12 cellular contexts compared by ENCODE assay signal in the genomic region with DNA sequence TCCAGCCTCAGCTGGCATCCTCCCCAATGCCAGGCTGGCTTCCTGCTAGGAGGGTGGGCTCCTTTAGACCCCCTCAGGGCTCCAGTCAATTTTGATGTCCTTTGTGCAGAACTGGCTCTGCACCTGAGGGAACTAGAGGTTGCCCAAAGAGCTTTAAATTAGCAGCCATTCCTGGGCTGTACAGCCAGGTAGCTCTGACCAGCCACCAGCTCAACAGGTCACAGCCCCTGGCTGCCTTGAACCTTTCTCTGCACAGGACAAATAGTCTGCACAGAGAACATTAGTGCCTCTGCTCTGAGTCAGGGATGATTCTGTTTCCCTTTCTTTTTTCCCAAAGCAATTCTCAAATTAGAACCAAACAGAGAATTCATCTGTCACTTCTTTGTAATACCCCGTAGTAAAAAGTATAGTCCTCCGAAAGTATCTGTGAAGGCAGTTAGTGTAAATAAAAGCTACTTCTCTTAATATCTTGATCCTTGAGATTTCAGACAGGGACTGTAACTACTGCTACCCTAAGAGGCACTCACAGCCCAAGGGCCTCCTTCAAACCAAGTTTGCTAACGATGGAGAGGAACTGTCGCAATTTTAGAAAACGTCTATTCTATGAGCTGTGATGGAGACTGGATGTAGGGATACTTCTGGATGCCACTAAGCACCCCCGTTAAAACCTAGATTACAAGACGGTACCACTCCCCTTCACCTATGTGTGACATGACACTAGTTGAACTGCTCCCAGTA. TPM values are rescaled to one million over a fixed set of nuclear protein-coding genes. Genes with fewer than 3 reads are reported as not detected.
DNase-seq lines count a peak whose midpoint lies in the region; ATAC-seq and TF ChIP-seq lines count a peak whose summit lies in the region.
"Had no signal": no experiment of that assay in that cellular context is flagged by ENCODE, and none has a peak within 500 bp of the region (broad histone marks: within the 10 kb centered on the region; RNA-seq: fewer than 3 reads in every experiment).

No MANE protein-coding gene starts in this region.

- DNase-seq in SK-N-SH (peak; percentile 21), HFFc6 (no peak), NCI-H69 (lab: John Stamatoyannopoulos, UW) (no peak), head of caudate nucleus (no peak)
- no peak for DNase-seq in activated naive CD8-positive, alpha-beta T cell treated with anti-CD3 and anti-CD28 coated beads for 36 hours
- DNase-seq: cerebellar nuclear complex, NCI-H146 had no signal

- peaks cover 13% of the 10 kb centered on the region; the same call in 1 of the 2 replicates for H4K20me1 ChIP-seq in SK-N-SH (ENCODE audit: insufficient read depth)

- H3K36me3 Mint-ChIP-seq in HFFc6 (ENCODE audit: low read depth) = peaks cover 6% of the 10 kb centered on the region; the same call in 1 of the 2 replicates
- peaks cover 12% of the 10 kb centered on the region for H3K36me3 Mint-ChIP-seq in activated naive CD8-positive, alpha-beta T cell treated with anti-CD3 and anti-CD28 coated beads for 36 hours

- peaks cover 24 to 37% of the 10 kb centered on the region in 2 experiments; a peak in 3 of 4 replicates for H3K4me1 ChIP-seq in SK-N-SH (ENCODE audit: control insufficient read depth in 1 of 2, insufficient read depth in 2 of 2, low read depth in 1 of 2, low read length in 1 of 2)
- H3K4me1 ChIP-seq in neutrophil (ENCODE audit: control insufficient read depth in 1 of 2, insufficient read depth in 1 of 2, low read depth in 1 of 2, low read length in 1 of 2) = peaks cover 43 to 45% of the 10 kb centered on the region in 2 experiments

- peaks cover 64% of the 10 kb centered on the region for H3K4me1 Mint-ChIP-seq in HFFc6 (ENCODE audit: low read depth)
- H3K4me1 Mint-ChIP-seq in activated naive CD8-positive, alpha-beta T cell treated with anti-CD3 and anti-CD28 coated beads for 36 hours = peaks cover 49% of the 10 kb centered on the region

- no peak for TF ChIP-seq EP300 in SK-N-SH (IDR thresholded peaks at IDR 0.05; ENCODE audit: borderline replicate concordance in 1 of 2, low read depth in 1 of 2, low read length in 1 of 2)

- TF ChIP-seq CTCF in SK-N-SH (IDR thresholded peaks at IDR 0.05) (no peak), HFFc6 (IDR thresholded peaks at IDR 0.05) (no peak), neutrophil (IDR thresholded peaks at IDR 0.05) (no peak)

- ATAC-seq in SK-N-SH treated with all-trans-retinoic acid at 6 μM for 48 hours (no peak), HG03460 (IDR thresholded peaks at IDR 0.05; ENCODE audit: unreplicated experiment) (no peak)
- ATAC-seq: stimulated activated memory B cell treated with anti-CD40 and anti-IgM and Interleukin-4, amounts not matched to agents 10 μg/mL and 1 μg/mL and 100 μg/mL, for 72 hours had no signal

- H3K9ac ChIP-seq in SK-N-SH = 0 out of 2 replicates have a peak overlapping the region, but pooled peaks have one; percentile 9

- no peak for TF ChIP-seq RAD21 in SK-N-SH (IDR thresholded peaks at IDR 0.05; ENCODE audit: low read length)

- H3K9me2 ChIP-seq in SK-N-SH = no peaks in the 10 kb centered on the region

- peak overlapping the region in 1 of 2 experiments; percentile 33; a peak in 1 of 4 replicates for H3K4me3 ChIP-seq in SK-N-SH (ENCODE audit: low read depth in 2 of 2, low read length in 1 of 2)
- no peak overlapping the region for H3K4me3 ChIP-seq in neutrophil (ENCODE audit: low read depth in 1 of 2, low read length in 1 of 2)
- H3K4me3 ChIP-seq: esophagus muscularis mucosa had no signal

- no peaks in the 10 kb centered on the region for H3K9me3 Mint-ChIP-seq in HFFc6
- peaks cover 2% of the 10 kb centered on the region for H3K9me3 Mint-ChIP-seq in activated naive CD8-positive, alpha-beta T cell treated with anti-CD3 and anti-CD28 coated beads for 36 hours
- H3K9me3 Mint-ChIP-seq: stimulated activated memory B cell treated with anti-CD40 and anti-IgM and Interleukin-4, amounts not matched to agents 10 μg/mL and 1 μg/mL and 100 μg/mL, for 72 hours had no signal

- peak overlapping the region; percentile 44 for H3K4me2 ChIP-seq in SK-N-SH

- H3K27ac ChIP-seq in SK-N-SH (ENCODE audit: low read depth in 2 of 2, low read length in 1 of 2) = no peak overlapping the region
- peak overlapping the region; percentile 53 for H3K27ac ChIP-seq in neutrophil
- H3K27ac ChIP-seq: esophagus muscularis mucosa had no signal

- peaks cover 16 to 28% of the 10 kb centered on the region in 2 experiments for H3K36me3 ChIP-seq in SK-N-SH (replicated peaks in 1 of 2; ENCODE audit: control insufficient read depth in 1 of 2, insufficient read depth in 2 of 2, low read length in 1 of 2)
- no peaks in the 10 kb centered on the region for H3K36me3 ChIP-seq in neutrophil

- POLR2A ChIA-PET in SK-N-SH (lab: Yijun Ruan, JAX) = no interaction called here

- H3K27me3 ChIP-seq in SK-N-SH (ENCODE audit: insufficient read depth) = no peaks in the 10 kb centered on the region
- H3K27me3 ChIP-seq in neutrophil = no peaks in the 10 kb centered on the region
- H3K27me3 ChIP-seq: esophagus muscularis mucosa had no signal

- CTCF ChIA-PET in SK-N-SH (lab: Yijun Ruan, JAX) = interaction anchor here (1.2 kb wide), 1 partner anchor 36 kb away, joined by 3 read pairs; no protein-coding TSS in a partner anchor

- H3K79me2 ChIP-seq in SK-N-SH (ENCODE audit: insufficient read depth) = peaks cover 85% of the 10 kb centered on the region

- H2AFZ ChIP-seq in SK-N-SH (ENCODE audit: low read depth) = no peak overlapping the region

- H3K9me3 ChIP-seq in SK-N-SH (no peaks in the 10 kb centered on the region), neutrophil (no peaks in the 10 kb centered on the region)
- H3K9me3 ChIP-seq: esophagus muscularis mucosa had no signal

- 81% methylated on average over 7 of the region's 7 CpGs for whole genome bisulfite sequencing in SK-N-SH (ENCODE audit: low lambda C conversion rate)

- no peaks in the 10 kb centered on the region; the same call in 1 of the 2 replicates for H3K27me3 Mint-ChIP-seq in HFFc6 (ENCODE audit: insufficient read depth)
- no peaks in the 10 kb centered on the region for H3K27me3 Mint-ChIP-seq in activated naive CD8-positive, alpha-beta T cell treated with anti-CD3 and anti-CD28 coated beads for 36 hours

- peaks cover 3% of the 10 kb centered on the region for H3F3A ChIP-seq in SK-N-SH (replicated peaks; ENCODE audit: insufficient read depth)

- peak overlapping the region; percentile 23 for H3K4me3 Mint-ChIP-seq in HFFc6
- peak overlapping the region; percentile 15 for H3K4me3 Mint-ChIP-seq in activated naive CD8-positive, alpha-beta T cell treated with anti-CD3 and anti-CD28 coated beads for 36 hours
- H3K4me3 Mint-ChIP-seq: stimulated activated memory B cell treated with anti-CD40 and anti-IgM and Interleukin-4, amounts not matched to agents 10 μg/mL and 1 μg/mL and 100 μg/mL, for 72 hours had no signal

- H3K27ac Mint-ChIP-seq in HFFc6 = no peak overlapping the region
- H3K27ac Mint-ChIP-seq in activated naive CD8-positive, alpha-beta T cell treated with anti-CD3 and anti-CD28 coated beads for 36 hours = peak overlapping the region; percentile 23
- H3K27ac Mint-ChIP-seq: stimulated activated memory B cell treated with anti-CD40 and anti-IgM and Interleukin-4, amounts not matched to agents 10 μg/mL and 1 μg/mL and 100 μg/mL, for 72 hours had no signal

- intact Hi-C loops in head of caudate nucleus (cut with DNase I) = no loop called here

TF ChIP-seq in SK-N-SH, 30 proteins besides CTCF, POLR2A, EP300 and RAD21 (continues in another document):
- TF ChIP-seq NFIC (IDR thresholded peaks at IDR 0.05; ENCODE audit: borderline replicate concordance) (no peak), TCF12 (IDR thresholded peaks at IDR 0.05) (no peak)

TF ChIP-seq in SK-N-SH treated with all-trans-retinoic acid at 6 μM for 48 hours, 23 proteins besides CTCF, POLR2A, EP300 and RAD21 (continues in another document):
- TF ChIP-seq TOX (CRISPR knock-in tag; IDR thresholded peaks at IDR 0.05; ENCODE audit: borderline replicate concordance) (no peak), SNAI2 (CRISPR knock-in tag; IDR thresholded peaks at IDR 0.05) (no peak), GLIS3 (CRISPR knock-in tag; IDR thresholded peaks at IDR 0.05) (no peak), ZNF70 (CRISPR knock-in tag; IDR thresholded peaks at IDR 0.05) (no peak), ZNF565 (CRISPR knock-in tag; conservative IDR thresholded peaks at IDR 0.05; ENCODE audit: low read depth) (no peak), RARB (CRISPR knock-in tag; IDR thresholded peaks at IDR 0.05) (no peak), ZFP30 (CRISPR knock-in tag; IDR thresholded peaks at IDR 0.05) (no peak), ESRRG (CRISPR knock-in tag; IDR thresholded peaks at IDR 0.05) (no peak), ISL1 (CRISPR knock-in tag; IDR thresholded peaks at IDR 0.05) (no peak)
- TF ChIP-seq, protein P1, sequence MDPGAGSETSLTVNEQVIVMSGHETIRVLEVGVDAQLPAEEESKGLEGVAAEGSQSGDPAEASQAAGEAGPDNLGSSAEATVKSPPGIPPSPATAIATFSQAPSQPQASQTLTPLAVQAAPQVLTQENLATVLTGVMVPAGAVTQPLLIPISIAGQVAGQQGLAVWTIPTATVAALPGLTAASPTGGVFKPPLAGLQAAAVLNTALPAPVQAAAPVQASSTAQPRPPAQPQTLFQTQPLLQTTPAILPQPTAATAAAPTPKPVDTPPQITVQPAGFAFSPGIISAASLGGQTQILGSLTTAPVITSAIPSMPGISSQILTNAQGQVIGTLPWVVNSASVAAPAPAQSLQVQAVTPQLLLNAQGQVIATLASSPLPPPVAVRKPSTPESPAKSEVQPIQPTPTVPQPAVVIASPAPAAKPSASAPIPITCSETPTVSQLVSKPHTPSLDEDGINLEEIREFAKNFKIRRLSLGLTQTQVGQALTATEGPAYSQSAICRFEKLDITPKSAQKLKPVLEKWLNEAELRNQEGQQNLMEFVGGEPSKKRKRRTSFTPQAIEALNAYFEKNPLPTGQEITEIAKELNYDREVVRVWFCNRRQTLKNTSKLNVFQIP (CRISPR knock-in tag; IDR thresholded peaks at IDR 0.05; ENCODE audit: borderline replicate concordance, low read depth) = no peak
- TF ChIP-seq, protein P2, sequence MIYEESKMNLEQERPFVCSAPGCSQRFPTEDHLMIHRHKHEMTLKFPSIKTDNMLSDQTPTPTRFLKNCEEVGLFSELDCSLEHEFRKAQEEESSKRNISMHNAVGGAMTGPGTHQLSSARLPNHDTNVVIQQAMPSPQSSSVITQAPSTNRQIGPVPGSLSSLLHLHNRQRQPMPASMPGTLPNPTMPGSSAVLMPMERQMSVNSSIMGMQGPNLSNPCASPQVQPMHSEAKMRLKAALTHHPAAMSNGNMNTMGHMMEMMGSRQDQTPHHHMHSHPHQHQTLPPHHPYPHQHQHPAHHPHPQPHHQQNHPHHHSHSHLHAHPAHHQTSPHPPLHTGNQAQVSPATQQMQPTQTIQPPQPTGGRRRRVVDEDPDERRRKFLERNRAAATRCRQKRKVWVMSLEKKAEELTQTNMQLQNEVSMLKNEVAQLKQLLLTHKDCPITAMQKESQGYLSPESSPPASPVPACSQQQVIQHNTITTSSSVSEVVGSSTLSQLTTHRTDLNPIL (CRISPR knock-in tag; IDR thresholded peaks at IDR 0.05; ENCODE audit: low read depth) = no peak

RNA-seq across cellular contexts. Expression of a gene that starts 3.0 kb away (rescaled TPM):
- polyA plus RNA-seq in SK-N-SH (2012; rRNA removed) = 9.1 and 11.9 TPM in 2 replicates
- 6.6 and 7.2 TPM in 2 replicates for polyA plus RNA-seq in SK-N-SH (2012; cell fraction: cytosol; rRNA removed)
- polyA plus RNA-seq in SK-N-SH (2012; cell fraction: nucleus; rRNA removed) = 25.0 and 30.7 TPM in 2 replicates
- total RNA-seq in HFFc6 (2021; fragmentation: NEBNext Ultra II Directional; extraction: Animal tissue kit (Norgen Biotek cat#: 25700)) = 1 to 10 TPM; 3.9 to 5.9 (median 4.8) TPM
- 10 to 100 TPM; 14.9 to 15.3 TPM for total RNA-seq in activated naive CD8-positive, alpha-beta T cell treated with anti-CD3 and anti-CD28 coated beads for 36 hours
